In the genomic region with DNA sequence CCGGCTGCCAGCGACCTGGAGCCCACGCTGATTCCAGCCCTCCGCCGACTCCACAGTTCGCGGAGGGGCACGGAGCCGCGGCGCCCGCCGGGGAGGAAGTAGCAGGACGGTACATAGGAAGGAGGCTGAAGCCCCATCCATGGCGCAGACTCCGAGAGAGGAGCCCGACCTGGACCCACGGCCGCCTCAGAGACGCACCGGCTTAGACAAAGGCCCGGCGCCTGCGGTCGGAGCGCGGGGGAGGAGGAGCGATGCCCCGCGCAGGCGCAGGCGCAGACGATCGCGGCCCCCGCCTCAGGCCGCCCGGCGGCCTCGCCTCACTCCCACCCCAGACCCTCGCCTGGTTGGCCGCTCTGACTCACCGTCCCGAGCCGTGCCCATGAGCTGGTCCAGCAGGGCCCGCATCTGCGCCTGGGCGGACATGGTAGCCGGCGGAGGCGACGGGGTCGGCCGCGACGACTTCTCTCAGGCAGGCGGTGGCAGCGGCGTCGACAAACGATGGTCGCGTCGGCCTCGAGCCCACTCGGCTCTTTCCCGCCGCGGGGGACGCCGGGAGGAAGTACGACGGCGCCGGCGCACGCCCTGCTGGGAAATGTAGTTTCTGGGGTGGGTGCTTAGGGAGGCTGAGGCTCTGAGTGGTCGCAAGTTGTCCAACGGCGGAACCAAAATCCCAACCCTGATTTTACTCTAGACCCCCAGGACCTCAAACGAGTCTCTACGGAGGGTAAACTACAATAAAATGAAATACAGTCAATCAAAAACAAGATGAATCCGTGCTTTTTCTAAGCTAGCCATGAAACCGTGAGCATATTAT, we compare ENCODE assay signal across 8 cellular contexts. TPM values are rescaled to one million over a fixed set of nuclear protein-coding genes. Genes with fewer than 3 reads are reported as not detected.
DNase-seq lines count a peak whose midpoint lies in the region; ATAC-seq and TF ChIP-seq lines count a peak whose summit lies in the region.

A gene with protein sequence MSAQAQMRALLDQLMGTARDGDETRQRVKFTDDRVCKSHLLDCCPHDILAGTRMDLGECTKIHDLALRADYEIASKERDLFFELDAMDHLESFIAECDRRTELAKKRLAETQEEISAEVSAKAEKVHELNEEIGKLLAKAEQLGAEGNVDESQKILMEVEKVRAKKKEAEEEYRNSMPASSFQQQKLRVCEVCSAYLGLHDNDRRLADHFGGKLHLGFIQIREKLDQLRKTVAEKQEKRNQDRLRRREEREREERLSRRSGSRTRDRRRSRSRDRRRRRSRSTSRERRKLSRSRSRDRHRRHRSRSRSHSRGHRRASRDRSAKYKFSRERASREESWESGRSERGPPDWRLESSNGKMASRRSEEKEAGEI (minus strand): TSS at position 533 of the 814 bp plus-strand sequence. CDS start 110 bp downstream, at position 423.

- peaks cover 42% of the 10 kb centered on the region for H3K36me3 Mint-ChIP-seq in GM23338 (ENCODE audit: low read depth)
- H3K36me3 Mint-ChIP-seq in natural killer cell: no peaks in the 10 kb centered on the region

- peak; percentile 99 for TF ChIP-seq POLR2A in Raji (IDR thresholded peaks at IDR 0.05; ENCODE audit: insufficient read depth, low read depth, low read length)

- H3K27ac ChIP-seq in DOHH2 (ENCODE audit: low read depth, low read length) (peak within 1 kb of the TSS; percentile 49), GM23338 (ENCODE audit: low read depth) (peak within 1 kb of the TSS; percentile 95; the same call in 1 of the 2 replicates)

- H2AFZ ChIP-seq in GM23338: peak within 1 kb of the TSS; percentile 93; the same call in 1 of the 2 replicates

- H3K36me3 ChIP-seq in DOHH2 (ENCODE audit: control insufficient read depth, low read length) (peaks cover 41% of the 10 kb centered on the region), GM23338 (ENCODE audit: insufficient read depth) (peaks cover 34% of the 10 kb centered on the region)

- H3K27me3 Mint-ChIP-seq in GM23338 (ENCODE audit: insufficient read depth, low read depth, poor library complexity) (peaks cover 4% of the 10 kb centered on the region), natural killer cell (ENCODE audit: low read depth in 2 of 2) (no peaks in the 10 kb centered on the region)

- H3K27ac Mint-ChIP-seq in GM23338 (peak within 1 kb of the TSS; percentile 97), natural killer cell (peak within 1 kb of the TSS; percentile 89 to 94)

- H3K9me3 Mint-ChIP-seq in GM23338 (no peaks in the 10 kb centered on the region), natural killer cell (no peaks in the 10 kb centered on the region)

- H3K27me3 ChIP-seq in DOHH2 (ENCODE audit: control insufficient read depth, low read length): no peaks in the 10 kb centered on the region
- no peaks in the 10 kb centered on the region for H3K27me3 ChIP-seq in GM23338 (ENCODE audit: insufficient read depth)

- H3K4me3 ChIP-seq in DOHH2 (ENCODE audit: low read length) (peak within 1 kb of the TSS; percentile 94), GM23338 (peak within 1 kb of the TSS; percentile 100), LNCaP clone FGC (ENCODE audit: low read depth, low read length) (peak within 1 kb of the TSS; percentile 98)

- DNase-seq in GM23338 (ENCODE audit: low spot score): peak; percentile 96
- no peak for DNase-seq in LNCaP clone FGC (ENCODE audit: low read depth)
- DNase-seq in activated T-helper 9 cell treated with anti-CD3 and anti-CD28 coated beads, Interleukin-2, amount 50 U/mL, for 16 hours (ENCODE audit: low read depth): peak; percentile 78
- peak; percentile 76 for DNase-seq in fibroblast of peridontal ligament (ENCODE audit: extremely low read depth)
- DNase-seq in natural killer cell: peak; percentile 83
- DNase-seq in stimulated activated naive CD4-positive, alpha-beta T cell treated with Interleukin-2 at 50 U/mL for 16 hours (lab: John Stamatoyannopoulos, UW): peak; percentile 81

- peaks cover 6% of the 10 kb centered on the region for H3F3A ChIP-seq in DOHH2 (ENCODE audit: control insufficient read depth, insufficient read depth)
- H3F3A ChIP-seq in GM23338 (replicated peaks; ENCODE audit: low read depth): peaks cover 24% of the 10 kb centered on the region

- TF ChIP-seq CTCF in DOHH2 (IDR thresholded peaks at IDR 0.05; ENCODE audit: low read depth, low read length, poor library complexity, severe bottlenecking) (no peak), GM23338 (conservative IDR thresholded peaks at IDR 0.05; ENCODE audit: low read depth in 2 of 2) (no peak), LNCaP clone FGC (IDR thresholded peaks at IDR 0.05; ENCODE audit: control insufficient read depth, extremely low read depth, insufficient read depth) (no peak), natural killer cell (IDR thresholded peaks at IDR 0.05) (no peak)

- peaks cover 47% of the 10 kb centered on the region for H3K79me2 ChIP-seq in DOHH2 (ENCODE audit: control insufficient read depth, low read length)
- peaks cover 49% of the 10 kb centered on the region for H3K79me2 ChIP-seq in GM23338 (replicated peaks; ENCODE audit: insufficient read depth)

- H3K4me3 Mint-ChIP-seq in GM23338: peak within 1 kb of the TSS; percentile 98
- H3K4me3 Mint-ChIP-seq in natural killer cell: peak within 1 kb of the TSS; percentile 86

- H3K4me1 Mint-ChIP-seq in GM23338: peaks cover 17% of the 10 kb centered on the region; the same call in 2 of the 3 replicates
- peaks cover 21 to 23% of the 10 kb centered on the region in 2 donors for H3K4me1 Mint-ChIP-seq in natural killer cell

- no peaks in the 10 kb centered on the region for H3K9me3 ChIP-seq in DOHH2 (ENCODE audit: control insufficient read depth, insufficient read depth, low read length)

- H3K4me2 ChIP-seq in DOHH2 (ENCODE audit: low read length) (peak within 1 kb of the TSS; percentile 70), GM23338 (peak within 1 kb of the TSS; percentile 99)

- H3K4me1 ChIP-seq in DOHH2 (ENCODE audit: control insufficient read depth, low read length) (peaks cover 29% of the 10 kb centered on the region), GM23338 (ENCODE audit: insufficient read depth) (peaks cover 11% of the 10 kb centered on the region)

- ATAC-seq in GM23338 (peak; percentile 92), natural killer cell (peak; percentile 88 to 93 (median 92))

- H4K20me1 ChIP-seq in DOHH2 (ENCODE audit: control insufficient read depth, insufficient read depth, low read depth, low read length) (peaks cover 23% of the 10 kb centered on the region), GM23338 (replicated peaks; ENCODE audit: insufficient read depth) (peaks cover 34% of the 10 kb centered on the region)

- intact Hi-C loops in natural killer cell (cut with micrococcal nuclease): loop anchor here (5.0 kb wide), 1 partner anchor 123 kb away; a partner anchor contains a TSS

- H3K9me2 ChIP-seq in DOHH2 (replicated peaks; ENCODE audit: control insufficient read depth, low read length) (no peaks in the 10 kb centered on the region), GM23338 (ENCODE audit: insufficient read depth) (no peaks in the 10 kb centered on the region)

TF ChIP-seq in GM23338, 12 proteins besides CTCF, POLR2A, EP300 and RAD21:
- peak; percentile 92 for TF ChIP-seq CREB1 (CRISPR knock-in tag; IDR thresholded peaks at IDR 0.05; ENCODE audit: low read depth)
- no peak for TF ChIP-seq STAT1 (IDR thresholded peaks at IDR 0.05; ENCODE audit: unreplicated experiment)
- peak; percentile 100 for TF ChIP-seq POLR2AphosphoS5 (IDR thresholded peaks at IDR 0.05; ENCODE audit: low read depth)
- TF ChIP-seq, protein P1, sequence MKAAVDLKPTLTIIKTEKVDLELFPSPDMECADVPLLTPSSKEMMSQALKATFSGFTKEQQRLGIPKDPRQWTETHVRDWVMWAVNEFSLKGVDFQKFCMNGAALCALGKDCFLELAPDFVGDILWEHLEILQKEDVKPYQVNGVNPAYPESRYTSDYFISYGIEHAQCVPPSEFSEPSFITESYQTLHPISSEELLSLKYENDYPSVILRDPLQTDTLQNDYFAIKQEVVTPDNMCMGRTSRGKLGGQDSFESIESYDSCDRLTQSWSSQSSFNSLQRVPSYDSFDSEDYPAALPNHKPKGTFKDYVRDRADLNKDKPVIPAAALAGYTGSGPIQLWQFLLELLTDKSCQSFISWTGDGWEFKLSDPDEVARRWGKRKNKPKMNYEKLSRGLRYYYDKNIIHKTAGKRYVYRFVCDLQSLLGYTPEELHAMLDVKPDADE (IDR thresholded peaks at IDR 0.05): peak; percentile 98
TF ChIP-seq in GM23338: peak in this region for 3.

RNA-seq across cellular contexts. Expression of the gene that starts here (rescaled TPM):
- 114 and 115 TPM in 2 replicates for total RNA-seq in GM23338 (2014; rRNA removed; shearing (Covaris generic))
- polyA plus RNA-seq in GM23338 (2016; fragmentation: Nextera tagmentation; extraction: Ambion mirVana): 136 and 151 TPM in 2 replicates
- total RNA-seq in natural killer cell: 100 to 1,000 TPM; 129 to 168 (median 153) TPM
